ENCODE assay signal across 11 cellular contexts in the genomic region with DNA sequence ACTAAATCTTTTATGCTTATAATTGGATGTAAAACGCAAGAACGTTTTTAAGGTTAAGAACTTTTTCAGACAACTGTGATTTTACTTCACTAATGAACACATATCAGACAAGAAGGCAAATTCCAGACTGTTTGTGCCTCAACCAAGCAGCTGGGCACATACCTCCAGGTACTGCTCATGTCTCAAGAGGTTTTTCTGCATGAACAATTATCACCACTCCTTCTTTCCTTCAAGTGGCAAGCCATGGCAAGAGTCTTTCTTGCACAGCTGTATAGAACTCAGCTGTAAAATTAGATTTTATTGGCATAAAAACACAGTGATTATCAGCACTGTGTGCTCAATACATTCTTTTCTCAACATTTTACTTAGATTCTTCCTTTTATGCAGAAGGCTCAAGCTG.
DNase-seq lines count a peak whose midpoint lies in the region; ATAC-seq and TF ChIP-seq lines count a peak whose summit lies in the region.
"Had no signal": no experiment of that assay in that cellular context is flagged by ENCODE, and none has a peak within 500 bp of the region (broad histone marks: within the 10 kb centered on the region; RNA-seq: fewer than 3 reads in every experiment).

No MANE protein-coding gene starts in this region.

- peak overlapping the region; percentile 69 for H3K9ac ChIP-seq in mammary epithelial cell (ENCODE audit: insufficient read depth, low read length)

- H3K4me3 ChIP-seq in mammary epithelial cell (replicated peaks in 1 of 3; ENCODE audit: insufficient read depth in 1 of 3, low read depth in 2 of 3, low read length in 3 of 3), result peak overlapping the region in 1 of 3 experiments; percentile 26
- no peak overlapping the region for H3K4me3 ChIP-seq in muscle layer of duodenum (ENCODE audit: low read depth in 1 of 2, low read length in 2 of 2)
- H3K4me3 ChIP-seq: sigmoid colon, SJSA1 had no signal

- in situ Hi-C loops in mammary epithelial cell (cut with MboI; ENCODE audit: low sequenced_read_pairs in 2 of 2), result no loop called here

- CTCF ChIA-PET in mammary epithelial cell (lab: Charles Lee; ENCODE audit: low non-redundant PET), result no interaction called here

- peaks cover 98% of the 10 kb centered on the region for H3K79me2 ChIP-seq in mammary epithelial cell (ENCODE audit: insufficient read depth, low read length)

- dilution Hi-C loops in mammary epithelial cell (cut with HindIII; ENCODE audit: low sequenced_read_pairs), result no loop called here

- peak; percentile 19; the same call in 1 of the 2 replicates for TF ChIP-seq RAD21 in Ishikawa (IDR thresholded peaks at IDR 0.05; ENCODE audit: low read depth)

- peak; percentile 81; the same call in 1 of the 2 replicates for TF ChIP-seq EP300 in Ishikawa (IDR thresholded peaks at IDR 0.05; ENCODE audit: borderline replicate concordance)

- no peaks in the 10 kb centered on the region for H3K9me3 ChIP-seq in mammary epithelial cell (replicated peaks; ENCODE audit: insufficient read depth, low read length)
- H3K9me3 ChIP-seq in muscle layer of duodenum (ENCODE audit: control insufficient read depth in 1 of 2, low read length in 2 of 2), result no peaks in the 10 kb centered on the region
- H3K9me3 ChIP-seq: sigmoid colon, SJSA1 had no signal

- DNase-seq in AG20443 (ENCODE audit: low spot score) (peak; percentile 55), mammary epithelial cell (peak; percentile 82), C1 segment of cervical spinal cord (lab: John Stamatoyannopoulos, UW) (no peak), NCI-H2107 treated with DMSO at 0.1 percent for 48 hours (lab: John Stamatoyannopoulos, UW; ENCODE audit: unreplicated experiment) (no peak)
- no peak for DNase-seq in activated effector memory CD4-positive, alpha-beta T cell treated with anti-CD3 and anti-CD28 coated beads, Interleukin-2, amount 50 U/mL, for 16 hours
- DNase-seq: activated T-cell treated with anti-CD3 and anti-CD28 coated beads, Interleukin-2, amount 50 U/mL, for 72 hours; sigmoid colon had no signal

- peak overlapping the region; percentile 95 for H3K27ac ChIP-seq in mammary epithelial cell (ENCODE audit: insufficient read depth, low read depth, low read length)
- peak overlapping the region; percentile 10 for H3K27ac ChIP-seq in muscle layer of duodenum (ENCODE audit: low read length)
- H3K27ac ChIP-seq: sigmoid colon had no signal

- H3K4me2 ChIP-seq in mammary epithelial cell (ENCODE audit: insufficient read depth, low read depth, low read length), result peak overlapping the region; percentile 80

- no peaks in the 10 kb centered on the region for H3K27me3 ChIP-seq in mammary epithelial cell (ENCODE audit: insufficient read depth, low read length)
- no peaks in the 10 kb centered on the region for H3K27me3 ChIP-seq in muscle layer of duodenum (ENCODE audit: low read depth, low read length)
- H3K27me3 ChIP-seq: sigmoid colon, SJSA1 had no signal

- H3K4me1 ChIP-seq in mammary epithelial cell (ENCODE audit: insufficient read depth, low read length) (peaks cover 58% of the 10 kb centered on the region), muscle layer of duodenum (ENCODE audit: control insufficient read depth in 1 of 2, insufficient read depth in 2 of 2, low read length in 2 of 2) (peaks cover 34 to 72% of the 10 kb centered on the region in 2 donors)

- 12% methylated on average over 2 of the region's 2 CpGs for WGBS in mammary epithelial cell (ENCODE audit: low coverage, missing lambda C conversion rate)

- H4K20me1 ChIP-seq in mammary epithelial cell (ENCODE audit: insufficient read depth, low read length), result no peaks in the 10 kb centered on the region

- no peak for TF ChIP-seq CTCF in mammary epithelial cell (conservative IDR thresholded peaks at IDR 0.05 in 1 of 2, IDR thresholded peaks at IDR 0.05 in 1 of 2; ENCODE audit: extremely low read depth in 1 of 2, insufficient read depth in 1 of 2, low read depth in 1 of 2, low read length in 2 of 2)

- no peak overlapping the region for H2AFZ ChIP-seq in mammary epithelial cell (ENCODE audit: low read depth, low read length)

- no TSS peak for BruUV-seq in mammary epithelial cell (replicated peaks; lab: Mats Ljungman, UMichigan)

- H3K36me3 ChIP-seq in mammary epithelial cell (ENCODE audit: insufficient read depth, low read length) (no peaks in the 10 kb centered on the region), muscle layer of duodenum (ENCODE audit: control insufficient read depth in 1 of 2, insufficient read depth in 2 of 2, low read length in 2 of 2) (no peaks in the 10 kb centered on the region)
- H3K36me3 ChIP-seq: sigmoid colon, SJSA1 had no signal

- intact Hi-C loops in mammary epithelial cell (cut with micrococcal nuclease), result loop anchor here (1.0 to 2.0 kb wide), 2 partner anchors 27 to 63 kb away; no protein-coding TSS in a partner anchor

- no peak for ATAC-seq in GM19452 (IDR thresholded peaks at IDR 0.05; ENCODE audit: unreplicated experiment)
- ATAC-seq: activated T-cell treated with anti-CD3 and anti-CD28 coated beads, Interleukin-2, amount 50 U/mL, for 72 hours had no signal

TF ChIP-seq in Ishikawa, 13 proteins besides CTCF, POLR2A, EP300 and RAD21:
- TF ChIP-seq YY1 (IDR thresholded peaks at IDR 0.05; ENCODE audit: low read depth) (no peak), TCF12 (IDR thresholded peaks at IDR 0.05; ENCODE audit: low read depth) (peak; percentile 88), EGR1 (IDR thresholded peaks at IDR 0.05) (no peak), CREB1 (IDR thresholded peaks at IDR 0.05; ENCODE audit: low read depth) (no peak), ZBTB7A (IDR thresholded peaks at IDR 0.05; ENCODE audit: low read depth) (no peak), FOXM1 (IDR thresholded peaks at IDR 0.05; ENCODE audit: borderline replicate concordance, low read depth) (no peak; the same call in 1 of the 2 replicates), NFIC (IDR thresholded peaks at IDR 0.05) (peak; percentile 13; the same call in 1 of the 2 replicates), TAF1 (IDR thresholded peaks at IDR 0.05; ENCODE audit: low read depth) (no peak), TEAD4 (IDR thresholded peaks at IDR 0.05) (peak; percentile 88), CEBPB (IDR thresholded peaks at IDR 0.05) (no peak)
- TF ChIP-seq, protein P1, sequence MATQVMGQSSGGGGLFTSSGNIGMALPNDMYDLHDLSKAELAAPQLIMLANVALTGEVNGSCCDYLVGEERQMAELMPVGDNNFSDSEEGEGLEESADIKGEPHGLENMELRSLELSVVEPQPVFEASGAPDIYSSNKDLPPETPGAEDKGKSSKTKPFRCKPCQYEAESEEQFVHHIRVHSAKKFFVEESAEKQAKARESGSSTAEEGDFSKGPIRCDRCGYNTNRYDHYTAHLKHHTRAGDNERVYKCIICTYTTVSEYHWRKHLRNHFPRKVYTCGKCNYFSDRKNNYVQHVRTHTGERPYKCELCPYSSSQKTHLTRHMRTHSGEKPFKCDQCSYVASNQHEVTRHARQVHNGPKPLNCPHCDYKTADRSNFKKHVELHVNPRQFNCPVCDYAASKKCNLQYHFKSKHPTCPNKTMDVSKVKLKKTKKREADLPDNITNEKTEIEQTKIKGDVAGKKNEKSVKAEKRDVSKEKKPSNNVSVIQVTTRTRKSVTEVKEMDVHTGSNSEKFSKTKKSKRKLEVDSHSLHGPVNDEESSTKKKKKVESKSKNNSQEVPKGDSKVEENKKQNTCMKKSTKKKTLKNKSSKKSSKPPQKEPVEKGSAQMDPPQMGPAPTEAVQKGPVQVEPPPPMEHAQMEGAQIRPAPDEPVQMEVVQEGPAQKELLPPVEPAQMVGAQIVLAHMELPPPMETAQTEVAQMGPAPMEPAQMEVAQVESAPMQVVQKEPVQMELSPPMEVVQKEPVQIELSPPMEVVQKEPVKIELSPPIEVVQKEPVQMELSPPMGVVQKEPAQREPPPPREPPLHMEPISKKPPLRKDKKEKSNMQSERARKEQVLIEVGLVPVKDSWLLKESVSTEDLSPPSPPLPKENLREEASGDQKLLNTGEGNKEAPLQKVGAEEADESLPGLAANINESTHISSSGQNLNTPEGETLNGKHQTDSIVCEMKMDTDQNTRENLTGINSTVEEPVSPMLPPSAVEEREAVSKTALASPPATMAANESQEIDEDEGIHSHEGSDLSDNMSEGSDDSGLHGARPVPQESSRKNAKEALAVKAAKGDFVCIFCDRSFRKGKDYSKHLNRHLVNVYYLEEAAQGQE (IDR thresholded peaks at IDR 0.05; ENCODE audit: low read depth), result no peak
- TF ChIP-seq, protein P2, sequence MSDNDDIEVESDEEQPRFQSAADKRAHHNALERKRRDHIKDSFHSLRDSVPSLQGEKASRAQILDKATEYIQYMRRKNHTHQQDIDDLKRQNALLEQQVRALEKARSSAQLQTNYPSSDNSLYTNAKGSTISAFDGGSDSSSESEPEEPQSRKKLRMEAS (IDR thresholded peaks at IDR 0.05), result peak; percentile 61; the same call in 1 of the 2 replicates
- TF ChIP-seq, protein P3, sequence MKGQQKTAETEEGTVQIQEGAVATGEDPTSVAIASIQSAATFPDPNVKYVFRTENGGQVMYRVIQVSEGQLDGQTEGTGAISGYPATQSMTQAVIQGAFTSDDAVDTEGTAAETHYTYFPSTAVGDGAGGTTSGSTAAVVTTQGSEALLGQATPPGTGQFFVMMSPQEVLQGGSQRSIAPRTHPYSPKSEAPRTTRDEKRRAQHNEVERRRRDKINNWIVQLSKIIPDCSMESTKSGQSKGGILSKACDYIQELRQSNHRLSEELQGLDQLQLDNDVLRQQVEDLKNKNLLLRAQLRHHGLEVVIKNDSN (IDR thresholded peaks at IDR 0.05), result no peak

Comparison
In these comparisons a context has a peak if more than half of its experiments do, and no peak if none do; other contexts are left out.
1. DNase-seq: peak in AG20443 (single experiment) and mammary epithelial cell (single experiment); none in C1 segment of cervical spinal cord (0 of 14), NCI-H2107 treated with DMSO at 0.1 percent for 48 hours (single experiment) and activated effector memory CD4-positive, alpha-beta T cell treated with anti-CD3 and anti-CD28 coated beads, Interleukin-2, amount 50 U/mL, for 16 hours (single experiment).